8 cellular contexts compared by ENCODE assay signal in genomic region chr22:46148885-46149492, GRCh38. TPM values are rescaled to one million over a fixed set of nuclear protein-coding genes. Genes with fewer than 3 reads are reported as not detected.
DNase-seq lines count a peak whose midpoint lies in the region; ATAC-seq and TF ChIP-seq lines count a peak whose summit lies in the region.

No MANE protein-coding gene starts in this region.

- intact Hi-C loops in activated naive CD4-positive, alpha-beta T cell treated with anti-CD3 and anti-CD28 coated beads for 36 hours (cut with micrococcal nuclease) = no loop called here
- intact Hi-C loops in body of pancreas (cut with DNase I) = no loop called here

- WGBS in body of pancreas, 2 donors = 17 to 40% methylated on average over 7 to 10 of the region's 10 CpGs
- WGBS in mesenchymal stem cell = 38% methylated on average over 8 of the region's 10 CpGs
- WGBS in tibial nerve, 2 donors = 24 to 26% methylated on average over 9 to 10 of the region's 10 CpGs

- H3K4me1 Mint-ChIP-seq in activated naive CD4-positive, alpha-beta T cell treated with anti-CD3 and anti-CD28 coated beads for 36 hours (ENCODE audit: low read depth) = peaks cover 10% of the 10 kb centered on the region

- no peak for TF ChIP-seq CTCF in body of pancreas (IDR thresholded peaks at IDR 0.05)
- no peak for TF ChIP-seq CTCF in tibial nerve (IDR thresholded peaks at IDR 0.05)

- no peaks in the 10 kb centered on the region for H3K9me3 Mint-ChIP-seq in activated naive CD4-positive, alpha-beta T cell treated with anti-CD3 and anti-CD28 coated beads for 36 hours
- H3K9me3 Mint-ChIP-seq in activated naive CD4-positive, alpha-beta T cell treated with anti-CD3 and anti-CD28 coated beads, Interleukin-2, amount 50 U/mL, for 72 hours = no peaks in the 10 kb centered on the region

- ATAC-seq in activated naive CD4-positive, alpha-beta T cell treated with anti-CD3 and anti-CD28 coated beads, Interleukin-2, amount 50 U/mL, for 72 hours = no peak
- no peak for ATAC-seq in body of pancreas
- ATAC-seq in GM18858 (IDR thresholded peaks at IDR 0.05; ENCODE audit: unreplicated experiment) = no peak

- peaks cover 43% of the 10 kb centered on the region for H3K4me1 ChIP-seq in body of pancreas
- peaks cover 10% of the 10 kb centered on the region for H3K4me1 ChIP-seq in mesenchymal stem cell (ENCODE audit: control insufficient read depth, insufficient read depth, low read depth, low read length)
- H3K4me1 ChIP-seq in tibial nerve = peaks cover 0 to 47% (median 27%) of the 10 kb centered on the region in 4 donors

- H3K4ac ChIP-seq in mesenchymal stem cell (ENCODE audit: low read depth in 1 of 2, low read length in 2 of 2) = no peak overlapping the region

- no peaks in the 10 kb centered on the region for H3K27me3 ChIP-seq in body of pancreas
- peaks cover 35 to 39% of the 10 kb centered on the region in 2 experiments for H3K27me3 ChIP-seq in mesenchymal stem cell (ENCODE audit: control insufficient read depth in 1 of 2, insufficient read depth in 1 of 2, low read length in 2 of 2)
- H3K27me3 ChIP-seq in tibial nerve = no peaks in the 10 kb centered on the region

- no peak overlapping the region for H2AK5ac ChIP-seq in mesenchymal stem cell (ENCODE audit: low read length, severe bottlenecking)

- H3K27ac ChIP-seq in body of pancreas (peak overlapping the region; percentile 92 to 98 (median 97)), mesenchymal stem cell (ENCODE audit: low read length, poor library complexity, severe bottlenecking) (no peak overlapping the region), tibial nerve (peak overlapping the region; percentile 90 to 100 (median 96))

- H3K23ac ChIP-seq in mesenchymal stem cell (ENCODE audit: low read length in 2 of 2) = peak overlapping the region in 1 of 2 experiments; percentile 56

- peaks cover 1% of the 10 kb centered on the region for H3K36me3 Mint-ChIP-seq in activated naive CD4-positive, alpha-beta T cell treated with anti-CD3 and anti-CD28 coated beads for 36 hours (ENCODE audit: low read depth)
- H3K36me3 Mint-ChIP-seq in activated naive CD4-positive, alpha-beta T cell treated with anti-CD3 and anti-CD28 coated beads, Interleukin-2, amount 50 U/mL, for 72 hours = no peaks in the 10 kb centered on the region

- H3K27me3 Mint-ChIP-seq in activated naive CD4-positive, alpha-beta T cell treated with anti-CD3 and anti-CD28 coated beads for 36 hours (ENCODE audit: low read depth) = peaks cover 8% of the 10 kb centered on the region

- no peak overlapping the region for H2BK120ac ChIP-seq in mesenchymal stem cell (ENCODE audit: low read depth, low read length)

- no peak for TF ChIP-seq EP300 in tibial nerve (IDR thresholded peaks at IDR 0.05)

- CTCF ChIA-PET in activated naive CD4-positive, alpha-beta T cell treated with anti-CD3 and anti-CD28 coated beads for 36 hours (lab: Charles Lee) = interaction anchor here (0.5 kb wide), 1 partner anchor 278 kb away, joined by 3 read pairs; no protein-coding TSS in a partner anchor

- no peak overlapping the region for H2BK15ac ChIP-seq in mesenchymal stem cell (ENCODE audit: low read depth, poor library complexity, severe bottlenecking)

- H3K4me3 ChIP-seq in body of pancreas (peak overlapping the region; percentile 29 to 47), mesenchymal stem cell (ENCODE audit: insufficient read depth in 1 of 2, low read depth in 1 of 2, low read length in 2 of 2) (peak overlapping the region; percentile 74 to 79), tibial nerve (peak overlapping the region; percentile 62 to 98 (median 66))

- peaks cover 11% of the 10 kb centered on the region for H3K79me1 ChIP-seq in mesenchymal stem cell (replicated peaks; ENCODE audit: low read length, poor library complexity, severe bottlenecking)

- no peak for DNase-seq in activated naive CD4-positive, alpha-beta T cell treated with anti-CD3 and anti-CD28 coated beads for 36 hours
- no peak for DNase-seq in activated naive CD4-positive, alpha-beta T cell treated with anti-CD3 and anti-CD28 coated beads, Interleukin-2, amount 50 U/mL, for 72 hours (ENCODE audit: low spot score in 2 of 2)
- peak in 2 of 4 donors; percentile 7 to 15 for DNase-seq in body of pancreas
- no peak for DNase-seq in mesenchymal stem cell
- DNase-seq in tibial nerve (ENCODE audit: low spot score in 2 of 2) = peak in 1 of 2 donors; percentile 20
- no peak for DNase-seq in NCI-H526 (lab: John Stamatoyannopoulos, UW)
- no peak for DNase-seq in GM03348 (ENCODE audit: low spot score)

- H2AFZ ChIP-seq in mesenchymal stem cell (ENCODE audit: low read depth, low read length) = no peak overlapping the region

- H3K4me2 ChIP-seq in mesenchymal stem cell (ENCODE audit: low read length, poor library complexity, severe bottlenecking) = peak overlapping the region; percentile 93

- peak overlapping the region; percentile 74 for H3K4me3 Mint-ChIP-seq in activated naive CD4-positive, alpha-beta T cell treated with anti-CD3 and anti-CD28 coated beads for 36 hours

- no peaks in the 10 kb centered on the region for H3K36me3 ChIP-seq in body of pancreas (replicated peaks in 1 of 2; ENCODE audit: insufficient read depth in 1 of 2, low read depth in 2 of 2)
- H3K36me3 ChIP-seq in mesenchymal stem cell (ENCODE audit: control insufficient read depth in 1 of 2, insufficient read depth in 2 of 2, low read depth in 1 of 2, low read length in 2 of 2) = peaks cover 10 to 12% of the 10 kb centered on the region in 2 experiments
- peaks cover 0 to 14% (median 0%) of the 10 kb centered on the region in 3 donors for H3K36me3 ChIP-seq in tibial nerve

- no peak overlapping the region for H2BK5ac ChIP-seq in mesenchymal stem cell (ENCODE audit: low read depth, low read length, poor library complexity, severe bottlenecking)

- H2BK12ac ChIP-seq in mesenchymal stem cell (ENCODE audit: low read length in 2 of 2) = no peak overlapping the region

- no peak overlapping the region for H3K27ac Mint-ChIP-seq in activated naive CD4-positive, alpha-beta T cell treated with anti-CD3 and anti-CD28 coated beads for 36 hours
- H3K27ac Mint-ChIP-seq in activated naive CD4-positive, alpha-beta T cell treated with anti-CD3 and anti-CD28 coated beads, Interleukin-2, amount 50 U/mL, for 72 hours = no peak overlapping the region

- H3K18ac ChIP-seq in mesenchymal stem cell (ENCODE audit: low read depth in 1 of 2, low read length in 2 of 2) = no peak overlapping the region

- H3K14ac ChIP-seq in mesenchymal stem cell (ENCODE audit: low read length in 2 of 2) = no peak overlapping the region

- H3K9me3 ChIP-seq in body of pancreas (no peaks in the 10 kb centered on the region), mesenchymal stem cell (ENCODE audit: control insufficient read depth, low read length) (no peaks in the 10 kb centered on the region), tibial nerve (no peaks in the 10 kb centered on the region)

- H4K91ac ChIP-seq in mesenchymal stem cell (ENCODE audit: low read length) = peak overlapping the region; percentile 14

- no peak for TF ChIP-seq POLR2A in body of pancreas (IDR thresholded peaks at IDR 0.05)
- no peak for TF ChIP-seq POLR2A in tibial nerve (IDR thresholded peaks at IDR 0.05)

- H3K9ac ChIP-seq in mesenchymal stem cell (ENCODE audit: low read length) = peak overlapping the region; percentile 69

- peak overlapping the region; percentile 5 for H4K8ac ChIP-seq in mesenchymal stem cell (ENCODE audit: low read length)

RNA-seq across cellular contexts. Expression of gene PPARA, which starts 1.3 kb away (rescaled TPM):
- total RNA-seq in activated naive CD4-positive, alpha-beta T cell treated with anti-CD3 and anti-CD28 coated beads for 36 hours = 1 to 10 TPM; 4.9 to 6.5 TPM
- 10 to 100 TPM; 10.8 to 13.1 TPM for total RNA-seq in activated naive CD4-positive, alpha-beta T cell treated with anti-CD3 and anti-CD28 coated beads, Interleukin-2, amount 50 U/mL, for 72 hours
- 10 to 100 TPM; 15.8 to 19.8 TPM for total RNA-seq in body of pancreas
- polyA plus RNA-seq in mesenchymal stem cell (2013, experiment 1 of 2) = 7.7 TPM
- polyA plus RNA-seq in mesenchymal stem cell (2013, experiment 2 of 2) = 6.9 TPM
- 10 to 100 TPM; 18.9 to 43.5 (median 27.2) TPM for total RNA-seq in tibial nerve
